8 cellular contexts compared by ENCODE assay signal in genomic region chr12:56188116-56188785, GRCh38. TPM values are rescaled to one million over a fixed set of nuclear protein-coding genes. Genes with fewer than 3 reads are reported as not detected.
DNase-seq lines count a peak whose midpoint lies in the region; ATAC-seq, FAIRE-seq and TF ChIP-seq lines count a peak whose summit lies in the region.

No MANE protein-coding gene starts in this region.

- H3K9ac ChIP-seq in HUES6 (ENCODE audit: low read length), result peak overlapping the region; percentile 88

- TF ChIP-seq CTCF in AG04450 (IDR thresholded peaks at IDR 0.05; ENCODE audit: low read depth, low read length) (no peak), body of pancreas (IDR thresholded peaks at IDR 0.05) (no peak), lung (IDR thresholded peaks at IDR 0.05; ENCODE audit: control extremely low read depth, extremely low read depth) (no peak)

- no peaks in the 10 kb centered on the region for H3K27me3 ChIP-seq in AG04450 (ENCODE audit: control insufficient read depth, insufficient read depth, low read length)
- no peaks in the 10 kb centered on the region for H3K27me3 ChIP-seq in HUES6 (ENCODE audit: control insufficient read depth, insufficient read depth, low read length)
- no peaks in the 10 kb centered on the region for H3K27me3 ChIP-seq in body of pancreas
- H3K27me3 ChIP-seq in lung (ENCODE audit: control insufficient read depth, insufficient read depth), result no peaks in the 10 kb centered on the region

- POLR2A ChIA-PET in AG04450 (lab: Yijun Ruan, JAX), result interaction anchor here (0.9 to 3.3 kb wide), 5 partner anchors 9 to 71 kb away, joined by 3 to 30 read pairs (median 4); partner anchors contain the start of genes RNF41, RPL41 and ZC3H10

- ATAC-seq in body of pancreas, result no peak
- no peak for ATAC-seq in lung (ENCODE audit: insufficient read depth, low FRiP score)

- FAIRE-seq in RCC 7860 (lab: Jason Lieb, UNC) (no peak), GM12891 (lab: Jason Lieb, UNC) (no peak)

- TF ChIP-seq POLR2A in body of pancreas (IDR thresholded peaks at IDR 0.05) (no peak), GM12891 (IDR thresholded peaks at IDR 0.05; ENCODE audit: low read depth, low read length) (no peak)

- H3K36me3 ChIP-seq in HUES6 (ENCODE audit: control insufficient read depth, insufficient read depth, low read length) (peaks cover 43% of the 10 kb centered on the region), body of pancreas (replicated peaks in 1 of 2; ENCODE audit: insufficient read depth in 1 of 2, low read depth in 2 of 2) (peaks cover 0 to 17% of the 10 kb centered on the region in 2 donors), lung (ENCODE audit: control insufficient read depth in 2 of 2, insufficient read depth in 2 of 2, low read length in 2 of 2) (peaks cover 10 to 11% of the 10 kb centered on the region in 2 donors), urinary bladder (ENCODE audit: insufficient read depth) (peaks cover 3% of the 10 kb centered on the region)

- CTCF ChIA-PET in AG04450 (lab: Charles Lee), result interaction anchor here (1.4 to 6.2 kb wide), 10 partner anchors 8 to 69 kb away, joined by 5 to 96 read pairs (median 13); partner anchors contain the start of genes ESYT1, MYL6, RNF41 and RPL41

- H3K4me1 ChIP-seq in HUES6 (ENCODE audit: control insufficient read depth, insufficient read depth, low read length) (peaks cover 17% of the 10 kb centered on the region), body of pancreas (peaks cover 25% of the 10 kb centered on the region), lung (ENCODE audit: control insufficient read depth in 2 of 2, insufficient read depth in 2 of 2, low read length in 2 of 2) (peaks cover 0 to 5% of the 10 kb centered on the region in 2 donors), urinary bladder (ENCODE audit: insufficient read depth) (no peaks in the 10 kb centered on the region)

- intact Hi-C loops in body of pancreas (cut with DNase I), result no loop called here

- 8 to 10% methylated on average over 6 to 10 of the region's 10 CpGs for WGBS in body of pancreas, 2 donors
- 9 to 13% methylated on average over 10 of the region's 10 CpGs for WGBS in lung, 2 donors
- WGBS in urinary bladder, result 9% methylated on average over 10 of the region's 10 CpGs

- DNase-seq in AG04450 (ENCODE audit: low read depth, low spot score), result no peak
- no peak for DNase-seq in body of pancreas
- DNase-seq in lung (ENCODE audit: low spot score), result no peak
- DNase-seq in RCC 7860 (ENCODE audit: low spot score), result no peak
- no peak for DNase-seq in GM12891 (ENCODE audit: insufficient read length, low spot score)
- no peak for DNase-seq in OCI-M2 (lab: John Stamatoyannopoulos, UW; ENCODE audit: unreplicated experiment)

- H3K27ac ChIP-seq in AG04450 (ENCODE audit: low read depth, low read length), result peak overlapping the region; percentile 31
- H3K27ac ChIP-seq in HUES6 (ENCODE audit: low read depth, low read length), result peak overlapping the region; percentile 80
- H3K27ac ChIP-seq in body of pancreas, result peak overlapping the region in 3 of 4 donors; percentile 65 to 96 (median 92)
- H3K27ac ChIP-seq in lung (ENCODE audit: low read depth in 1 of 2, low read length in 1 of 2), result peak overlapping the region in 1 of 2 donors; percentile 61
- H3K27ac ChIP-seq in urinary bladder (ENCODE audit: low read depth), result no peak overlapping the region

- H3K9me3 ChIP-seq in AG04450 (ENCODE audit: control insufficient read depth, insufficient read depth, low read length), result no peaks in the 10 kb centered on the region
- H3K9me3 ChIP-seq in HUES6 (ENCODE audit: control insufficient read depth, insufficient read depth, low read depth, low read length), result no peaks in the 10 kb centered on the region
- H3K9me3 ChIP-seq in body of pancreas, result no peaks in the 10 kb centered on the region
- H3K9me3 ChIP-seq in lung (ENCODE audit: control insufficient read depth in 2 of 2, insufficient read depth in 1 of 2, low read length in 1 of 2), result no peaks in the 10 kb centered on the region

- H3K4me3 ChIP-seq in AG04450 (ENCODE audit: low read depth, low read length) (peak overlapping the region; percentile 79), HUES6 (ENCODE audit: low read depth, low read length) (peak overlapping the region; percentile 90), body of pancreas (peak overlapping the region; percentile 80), lung (peak overlapping the region; percentile 68), urinary bladder (ENCODE audit: low read depth, low read length) (peak overlapping the region; percentile 87)

TF ChIP-seq in GM12891, 5 proteins besides CTCF, POLR2A, EP300 and RAD21:
- TF ChIP-seq POU2F2 (IDR thresholded peaks at IDR 0.05; ENCODE audit: low read depth, low read length) (no peak), PAX5 (IDR thresholded peaks at IDR 0.05; ENCODE audit: insufficient read depth, low read length, severe bottlenecking) (no peak), POLR2AphosphoS5 (IDR thresholded peaks at IDR 0.05; ENCODE audit: low read depth, low read length) (no peak), TAF1 (IDR thresholded peaks at IDR 0.05; ENCODE audit: low read depth, low read length) (no peak), SPI1 (IDR thresholded peaks at IDR 0.05; ENCODE audit: low read depth, low read length) (no peak)

RNA-seq across cellular contexts. Expression of gene SMARCC2, which starts 1.0 kb away (rescaled TPM):
- 90.2 and 101 TPM in 2 replicates for polyA plus RNA-seq in AG04450 (2011; rRNA removed)
- polyA minus RNA-seq in AG04450 (2011; rRNA and poly(A)+ RNA removed), result 167 and 171 TPM in 2 replicates
- 10 to 100 TPM; 46.2 to 50.8 TPM for total RNA-seq in body of pancreas
- 10 to 100 TPM; 66.5 to 97.5 TPM for total RNA-seq in lung
- polyA plus RNA-seq in lung, result 10 to 100 TPM; 23.9 to 29.0 TPM
- 51.1 TPM for total RNA-seq in urinary bladder
- polyA plus RNA-seq in urinary bladder, result 68.8 TPM
- polyA plus RNA-seq in GM12891 (2012; ENCODE audit: low read depth, missing spikeins), result 35.4 TPM

RNA-seq across cellular contexts. Expression of gene MYL6, which starts 30.1 kb away (rescaled TPM):
- polyA plus RNA-seq in AG04450 (2011; rRNA removed) (5,661 and 5,957 TPM in 2 replicates), lung (1,000 to 10,000 TPM; 2,612 to 3,593 TPM), urinary bladder (7,162 TPM)
- 1,789 and 1,916 TPM in 2 replicates for polyA minus RNA-seq in AG04450 (2011; rRNA and poly(A)+ RNA removed)
- total RNA-seq in body of pancreas (1,000 to 10,000 TPM in 1 of 2 donors, 100 to 1,000 TPM in 1; 838 to 1,110 TPM), lung (1,000 to 10,000 TPM; 1,471 to 1,783 TPM), urinary bladder (2,133 TPM)
- 1,391 TPM for polyA plus RNA-seq in GM12891 (2012; ENCODE audit: low read depth, missing spikeins)

RNA-seq across cellular contexts. Expression of gene RNF41, which starts 33.5 kb away (rescaled TPM):
- polyA plus RNA-seq in AG04450 (2011; rRNA removed), result 97.2 and 123 TPM in 2 replicates
- polyA minus RNA-seq in AG04450 (2011; rRNA and poly(A)+ RNA removed), result 250 and 366 TPM in 2 replicates
- 10 to 100 TPM; 13.2 TPM for total RNA-seq in body of pancreas
- total RNA-seq in lung, result 10 to 100 TPM; 49.5 to 54.6 TPM
- 10 to 100 TPM; 18.1 to 40.6 TPM for polyA plus RNA-seq in lung
- total RNA-seq in urinary bladder, result 42.9 TPM
- 37.8 TPM for polyA plus RNA-seq in urinary bladder
- polyA plus RNA-seq in GM12891 (2012; ENCODE audit: low read depth, missing spikeins), result 14.9 TPM

RNA-seq across cellular contexts. Expression of gene MYL6B, which starts 35.9 kb away (rescaled TPM):
- polyA plus RNA-seq in AG04450 (2011; rRNA removed) (118 and 124 TPM in 2 replicates), lung (10 to 100 TPM; 20.7 to 40.3 TPM), urinary bladder (32.4 TPM)
- polyA minus RNA-seq in AG04450 (2011; rRNA and poly(A)+ RNA removed), result 51.2 and 67.1 TPM in 2 replicates
- total RNA-seq in body of pancreas (10 to 100 TPM in 1 of 2 donors, 1 to 10 TPM in 1; 7.5 to 24.1 TPM), lung (10 to 100 TPM; 39.1 to 46.1 TPM), urinary bladder (65.3 TPM)
- polyA plus RNA-seq in GM12891 (2012; ENCODE audit: low read depth, missing spikeins), result 125 TPM

RNA-seq across cellular contexts. Expression of gene NABP2, which starts 35.9 kb away (rescaled TPM):
- polyA plus RNA-seq in AG04450 (2011; rRNA removed) (46.9 and 52.5 TPM in 2 replicates), lung (10 to 100 TPM; 22.1 to 23.8 TPM), urinary bladder (31.0 TPM)
- 17.4 and 19.6 TPM in 2 replicates for polyA minus RNA-seq in AG04450 (2011; rRNA and poly(A)+ RNA removed)
- total RNA-seq in body of pancreas (10 to 100 TPM; 11.9 to 16.3 TPM), lung (10 to 100 TPM; 11.3 to 31.4 TPM), urinary bladder (15.7 TPM)
- polyA plus RNA-seq in GM12891 (2012; ENCODE audit: low read depth, missing spikeins), result 39.2 TPM
